ENCODE assay signal across 18 cellular contexts in genomic region chr10:13728898-13729535, GRCh38.
"Had no signal": no experiment of that assay in that cellular context is flagged by ENCODE, and none has a peak within 500 bp of the region (broad histone marks: within the 10 kb centered on the region; RNA-seq: fewer than 3 reads in every experiment).

No MANE protein-coding gene starts in this region.

- H3K27me3 ChIP-seq: neutrophil, right lobe of liver, thyroid gland, uterus had no signal

- H3K27ac ChIP-seq: neutrophil, parathyroid adenoma, right lobe of liver, skin epidermis, thyroid gland, uterus had no signal

- H3K36me3 ChIP-seq: neutrophil, right lobe of liver, thyroid gland, uterus had no signal

- H3K27ac Mint-ChIP-seq: activated CD4-positive, alpha-beta memory T cell treated with anti-CD3 and anti-CD28 coated beads for 36 hours; stimulated activated naive CD8-positive, alpha-beta T cell treated with anti-CD3 and anti-CD28 coated beads, Interleukin-15, Interleukin-2, amounts not matched to agents 100 ng/mL and 50 ng/mL, for 24 hours; T-helper 17 cell had no signal

- H3K4me1 ChIP-seq: parathyroid adenoma, right lobe of liver, thyroid gland, uterus had no signal

- H3K9me3 Mint-ChIP-seq: activated CD4-positive, alpha-beta memory T cell treated with anti-CD3 and anti-CD28 coated beads for 36 hours; naive thymus-derived CD8-positive, alpha-beta T cell; stimulated activated naive CD8-positive, alpha-beta T cell treated with anti-CD3 and anti-CD28 coated beads, Interleukin-15, Interleukin-2, amounts not matched to agents 100 ng/mL and 50 ng/mL, for 24 hours had no signal

- H3K36me3 Mint-ChIP-seq: activated CD4-positive, alpha-beta memory T cell treated with anti-CD3 and anti-CD28 coated beads for 36 hours; naive thymus-derived CD8-positive, alpha-beta T cell had no signal

- H3K4me3 Mint-ChIP-seq: activated CD4-positive, alpha-beta memory T cell treated with anti-CD3 and anti-CD28 coated beads for 36 hours; naive thymus-derived CD8-positive, alpha-beta T cell; stimulated activated naive CD8-positive, alpha-beta T cell treated with anti-CD3 and anti-CD28 coated beads, Interleukin-15, Interleukin-2, amounts not matched to agents 100 ng/mL and 50 ng/mL, for 24 hours; T-helper 17 cell had no signal

- H3K79me2 ChIP-seq: parathyroid adenoma had no signal

- H3K27me3 Mint-ChIP-seq: activated CD4-positive, alpha-beta memory T cell treated with anti-CD3 and anti-CD28 coated beads for 36 hours; stimulated activated naive CD8-positive, alpha-beta T cell treated with anti-CD3 and anti-CD28 coated beads, Interleukin-15, Interleukin-2, amounts not matched to agents 100 ng/mL and 50 ng/mL, for 24 hours had no signal

- H3K9ac ChIP-seq: parathyroid adenoma had no signal

- ATAC-seq: naive thymus-derived CD8-positive, alpha-beta T cell; right lobe of liver; T-helper 17 cell had no signal

- DNase-seq: activated CD4-positive, alpha-beta memory T cell treated with anti-CD3 and anti-CD28 coated beads for 36 hours; activated CD4-positive, alpha-beta T cell treated with anti-CD3 and anti-CD28 coated beads for 4 hours; activated CD4-positive, CD25-positive, alpha-beta regulatory T cell; activated naive CD4-positive, alpha-beta T cell treated with Interleukin-2 at 50 U/mL for 16 hours; activated T-cell treated with anti-CD3 and anti-CD28 coated beads, Interleukin-2, amount 50 U/mL, for 48 hours; amygdala; effector CD4-positive, alpha-beta T cell; naive thymus-derived CD8-positive, alpha-beta T cell; right lobe of liver; stimulated activated CD4-positive, alpha-beta T cell treated with anti-CD3 and anti-CD28 coated beads, Interleukin-1b, Interleukin-23, amount 100 ng/mL, for 48 hours; substantia nigra; T-helper 17 cell; uterus had no signal

- H3K4me3 ChIP-seq: right lobe of liver, skin epidermis, thyroid gland, uterus had no signal

- H3K4me1 Mint-ChIP-seq: naive thymus-derived CD8-positive, alpha-beta T cell had no signal
